ENCODE assay signal across 15 cellular contexts in the genomic region with DNA sequence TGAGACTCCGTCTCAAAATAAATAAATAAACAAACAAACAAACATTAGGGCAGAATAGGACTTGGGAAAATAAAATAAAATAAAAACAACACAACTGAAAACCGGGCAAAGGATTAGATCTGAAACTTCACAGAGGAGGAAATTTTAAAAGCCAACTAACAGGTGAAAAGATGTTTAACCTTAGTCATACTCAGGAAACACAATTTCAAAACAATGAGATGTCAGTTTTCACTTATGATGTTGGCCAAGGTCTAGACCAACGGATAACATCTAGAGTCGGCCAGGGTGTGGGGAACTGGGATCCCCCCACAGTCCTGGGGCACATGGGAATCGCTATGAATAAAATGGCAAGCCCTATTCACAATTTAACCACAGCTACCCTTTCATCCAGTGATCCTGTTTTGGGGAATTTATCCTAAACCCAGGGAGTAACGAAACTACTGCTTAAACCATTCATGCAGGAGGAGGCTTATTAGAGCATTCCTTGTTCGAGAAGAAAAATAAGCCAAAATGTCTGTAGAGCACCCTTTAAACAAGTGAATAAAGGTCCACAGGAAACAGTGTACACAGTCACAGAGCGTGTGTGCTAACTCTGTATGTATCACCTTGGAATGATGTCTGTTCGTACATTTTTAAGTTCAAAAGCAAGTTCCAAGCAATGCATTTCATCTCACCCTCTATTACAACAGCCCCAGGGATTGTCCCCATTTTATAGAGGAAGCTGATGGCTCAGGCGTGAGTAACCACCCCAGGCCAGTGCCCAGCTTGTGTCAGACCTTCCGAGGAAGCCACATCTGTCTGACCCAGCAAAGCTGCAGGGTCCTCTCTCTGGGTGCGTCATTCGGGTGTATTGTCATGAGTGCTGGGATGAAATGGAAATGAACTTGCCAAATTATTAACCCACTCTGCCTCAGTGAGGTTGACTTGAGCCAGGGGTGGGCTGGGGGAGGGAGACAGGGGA. TPM values are rescaled to one million over a fixed set of nuclear protein-coding genes. Genes with fewer than 3 reads are reported as not detected.
DNase-seq lines count a peak whose midpoint lies in the region; ATAC-seq and TF ChIP-seq lines count a peak whose summit lies in the region.
"Had no signal": no experiment of that assay in that cellular context is flagged by ENCODE, and none has a peak within 500 bp of the region (broad histone marks: within the 10 kb centered on the region; RNA-seq: fewer than 3 reads in every experiment).

No MANE protein-coding gene starts in this region.

- no peaks in the 10 kb centered on the region for H4K20me1 ChIP-seq in HCT116 (ENCODE audit: insufficient read depth)

- POLR2A ChIA-PET in HCT116 (lab: Charles Lee) = no interaction called here

- peaks cover 9% of the 10 kb centered on the region for H3K36me3 Mint-ChIP-seq in T-helper 17 cell (ENCODE audit: low read depth)

- BruUV-seq in HCT116 (replicated peaks; lab: Mats Ljungman, UMichigan) = no TSS peak

- no peak overlapping the region for H2AFZ ChIP-seq in HCT116 (ENCODE audit: low read depth, low read length, poor library complexity, severe bottlenecking)

- peak overlapping the region; percentile 3; the same call in 1 of the 2 replicates for H3K9ac ChIP-seq in HCT116 (ENCODE audit: low read length)
- peak overlapping the region; percentile 55 for H3K9ac ChIP-seq in skeletal muscle satellite cell (ENCODE audit: low read depth, low read length)

- no peak for TF ChIP-seq CTCF in HCT116 (IDR thresholded peaks at IDR 0.05 in 2 of 3, conservative IDR thresholded peaks at IDR 0.05 in 1 of 3; ENCODE audit: borderline replicate concordance in 1 of 3, insufficient read depth in 1 of 3, low read depth in 2 of 3, low read length in 2 of 3)
- no peak for TF ChIP-seq CTCF in foreskin fibroblast (IDR thresholded peaks at IDR 0.05; ENCODE audit: low read depth, low read length)
- TF ChIP-seq CTCF in transverse colon (IDR thresholded peaks at IDR 0.05) = no peak

- no peak for TF ChIP-seq EP300 in transverse colon (IDR thresholded peaks at IDR 0.05; ENCODE audit: low read depth)

- H3K9me3 ChIP-seq in HCT116 (ENCODE audit: control insufficient read depth in 1 of 2, insufficient read depth in 1 of 2, low read depth in 1 of 2, low read length in 2 of 2) (no peaks in the 10 kb centered on the region), T-helper 17 cell (ENCODE audit: control insufficient read depth, low read length, poor library complexity, severe bottlenecking) (no peaks in the 10 kb centered on the region), skeletal muscle satellite cell (replicated peaks; ENCODE audit: low read length) (no peaks in the 10 kb centered on the region), transverse colon (peaks cover 0 to under 1% of the 10 kb centered on the region in 2 donors)
- H3K9me3 ChIP-seq: colonic mucosa had no signal

- no peaks in the 10 kb centered on the region for H3K36me3 ChIP-seq in HCT116 (ENCODE audit: control insufficient read depth in 1 of 2, insufficient read depth in 2 of 2, low read length in 2 of 2)
- no peaks in the 10 kb centered on the region for H3K36me3 ChIP-seq in skeletal muscle satellite cell (ENCODE audit: insufficient read depth, low read length)
- H3K36me3 ChIP-seq in transverse colon = no peaks in the 10 kb centered on the region
- H3K36me3 ChIP-seq: colonic mucosa, tibial nerve had no signal

- peak overlapping the region; percentile 9 for H3K27ac Mint-ChIP-seq in T-helper 17 cell
- H3K27ac Mint-ChIP-seq: WTC11 had no signal

- TF ChIP-seq POLR2A in HCT116 (IDR thresholded peaks at IDR 0.05; ENCODE audit: borderline replicate concordance, extremely low read depth, insufficient read depth, insufficient read length) (no peak), transverse colon (IDR thresholded peaks at IDR 0.05) (no peak)

- in situ Hi-C loops in transverse colon (cut with MboI; ENCODE audit: low pct_ligation_motif_present in 1 of 4, low pct_unique_long_range_greater_than_20kb in 1 of 4, low sequenced_read_pairs in 3 of 4) = no loop called here

- no peak overlapping the region for H3K27ac ChIP-seq in HCT116 (ENCODE audit: low read depth, low read length)
- no peak overlapping the region for H3K27ac ChIP-seq in transverse colon
- H3K27ac ChIP-seq: colonic mucosa had no signal

- H3K27me3 ChIP-seq in HCT116 (ENCODE audit: insufficient read depth, low read length) (no peaks in the 10 kb centered on the region), skeletal muscle satellite cell (ENCODE audit: control insufficient read depth, insufficient read depth, low read length) (no peaks in the 10 kb centered on the region), transverse colon (peaks cover 15% of the 10 kb centered on the region)

- no peak for TF ChIP-seq RAD21 in HCT116 (IDR thresholded peaks at IDR 0.05; ENCODE audit: low read depth)

- H3K4me1 Mint-ChIP-seq in T-helper 17 cell = no peaks in the 10 kb centered on the region

- no peak overlapping the region for H3K4me3 Mint-ChIP-seq in T-helper 17 cell
- H3K4me3 Mint-ChIP-seq: neural crest cell, WTC11 had no signal

- RAD21 ChIA-PET in HCT116 (lab: Charles Lee; ENCODE audit: low non-redundant PET in 1 of 2, low total read pairs in 2 of 2, uncharacterized antibody in 2 of 2, unreplicated experiment in 2 of 2) = no interaction called here

- H3K9me2 ChIP-seq in HCT116 (ENCODE audit: insufficient read depth) = no peaks in the 10 kb centered on the region

- intact Hi-C loops in HCT116 (cut with micrococcal nuclease) (no loop called here), transverse colon (cut with DNase I; ENCODE audit: low total_unique reads) (no loop called here)

- ATAC-seq in HCT116 (peak; percentile 56), T-helper 17 cell (peak; percentile 47)
- ATAC-seq: WTC11 had no signal

- H3K27me3 Mint-ChIP-seq in T-helper 17 cell = peaks cover 42% of the 10 kb centered on the region

- CTCF ChIA-PET in HCT116 (lab: Charles Lee) = interaction anchor here (0.7 kb wide), 1 partner anchor 15 kb away, joined by 5 read pairs; no protein-coding TSS in a partner anchor

- peaks cover 5 to 36% of the 10 kb centered on the region in 2 experiments; a peak in 3 of 4 replicates for H3K4me1 ChIP-seq in HCT116 (ENCODE audit: control insufficient read depth in 1 of 2, insufficient read depth in 2 of 2, low read length in 2 of 2)
- peaks cover 62% of the 10 kb centered on the region for H3K4me1 ChIP-seq in skeletal muscle satellite cell (ENCODE audit: control insufficient read depth, insufficient read depth, low read length)
- peaks cover 0 to 6% (median 3%) of the 10 kb centered on the region in 4 donors for H3K4me1 ChIP-seq in transverse colon
- H3K4me1 ChIP-seq: colonic mucosa had no signal

- H3K4me2 ChIP-seq in HCT116 (ENCODE audit: low read length) (peak overlapping the region; percentile 43), skeletal muscle satellite cell (ENCODE audit: low read length) (peak overlapping the region; percentile 77)

- H3K79me2 ChIP-seq in HCT116 (ENCODE audit: insufficient read depth, low read length) = no peaks in the 10 kb centered on the region

- 66 to 74% methylated on average over 8 to 13 of the region's 13 CpGs for WGBS in transverse colon (ENCODE audit: low coverage in 1 of 2), 2 donors

- peak; percentile 6 for DNase-seq in HCT116 (ENCODE audit: low read depth, low spot score)
- no peak for DNase-seq in T-helper 17 cell
- peak; percentile 95 for DNase-seq in foreskin fibroblast
- DNase-seq in activated T-cell treated with anti-CD3 and anti-CD28 coated beads, Interleukin-2, amount 50 U/mL, for 48 hours = no peak
- DNase-seq in HuH-7 (ENCODE audit: low spot score) = no peak
- no peak for DNase-seq in transverse colon
- no peak for DNase-seq in 8988T
- DNase-seq: activated effector memory CD4-positive, alpha-beta T cell treated with Interleukin-2 at 50 U/mL for 16 hours; colonic mucosa; DMS 273 treated with DMSO at 0.1 percent for 48 hours; NCI-H1105 treated with DMSO at 0.1 percent for 48 hours had no signal

- H3K4me3 ChIP-seq in HCT116 (replicated peaks in 1 of 2; ENCODE audit: low read depth in 1 of 2, low read length in 2 of 2) = no peak overlapping the region
- H3K4me3 ChIP-seq in foreskin fibroblast (ENCODE audit: low read depth in 1 of 2, low read length in 2 of 2) = peak overlapping the region; percentile 1 to 22
- peak overlapping the region; percentile 45 for H3K4me3 ChIP-seq in skeletal muscle satellite cell (ENCODE audit: low read length)
- H3K4me3 ChIP-seq in transverse colon = no peak overlapping the region
- H3K4me3 ChIP-seq: colonic mucosa, tibial nerve had no signal

TF ChIP-seq in HCT116, 20 proteins besides CTCF, POLR2A, EP300 and RAD21:
- TF ChIP-seq SP1 (IDR thresholded peaks at IDR 0.05; ENCODE audit: low read depth) (peak; percentile 66), ZNF274 (IDR thresholded peaks at IDR 0.05; ENCODE audit: low read depth, low read length) (no peak), FOSL1 (IDR thresholded peaks at IDR 0.05; ENCODE audit: low read depth) (peak; percentile 65; the same call in 1 of the 2 replicates)
- TF ChIP-seq, protein P1, sequence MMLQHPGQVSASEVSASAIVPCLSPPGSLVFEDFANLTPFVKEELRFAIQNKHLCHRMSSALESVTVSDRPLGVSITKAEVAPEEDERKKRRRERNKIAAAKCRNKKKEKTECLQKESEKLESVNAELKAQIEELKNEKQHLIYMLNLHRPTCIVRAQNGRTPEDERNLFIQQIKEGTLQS (IDR thresholded peaks at IDR 0.05) = no peak

RNA-seq across cellular contexts. Expression of a gene that starts 6.3 kb away (rescaled TPM):
- total RNA-seq in HCT116 (2021; ENCODE audit: unreplicated experiment) = 1.5 TPM
- 0.26 and 0.29 TPM in 2 replicates for polyA plus RNA-seq in HCT116 (2012)
- total RNA-seq in T-helper 17 cell = 1 to 10 TPM; 3.4 to 8.9 TPM
- total RNA-seq in skeletal muscle satellite cell (2012; rRNA removed) = 318 and 367 TPM in 2 replicates
- total RNA-seq in transverse colon = 1,000 to 10,000 TPM in 1 of 4 donors, 100 to 1,000 TPM in 3; 133 to 1,054 (median 474) TPM

RNA-seq across cellular contexts. Expression of a gene that starts 44.8 kb away (rescaled TPM):
- total RNA-seq in HCT116 (2021; ENCODE audit: unreplicated experiment) (0.20 TPM), T-helper 17 cell (not detected), transverse colon (under 1 TPM in 2 of 4 donors, not detected in 2; 0.64 to 0.96 TPM)
- polyA plus RNA-seq in HCT116 (2012) = 0.09 and 0.51 TPM in 2 replicates
- 0.51 TPM in 1 of 2 replicates, not detected in the other for total RNA-seq in skeletal muscle satellite cell (2012; rRNA removed)

Comparison
In these comparisons a context has a peak if more than half of its experiments do, and no peak if none do; other contexts are left out.
1. DNase-seq: peak in HCT116 (single experiment) and foreskin fibroblast (2 of 2); none in T-helper 17 cell (0 of 3), activated T-cell treated with anti-CD3 and anti-CD28 coated beads, Interleukin-2, amount 50 U/mL, for 48 hours (0 of 2), HuH-7 (single experiment), transverse colon (single experiment) and 8988T (single experiment).
2. H3K4me3 ChIP-seq: peak in foreskin fibroblast (2 of 2) and skeletal muscle satellite cell (single experiment); none in HCT116 (0 of 2) and transverse colon (0 of 4).
3. RNA of a gene that starts 6.3 kb away (total RNA-seq): 133 to 1,054 TPM in transverse colon; 3.4 to 8.9 TPM in T-helper 17 cell and 1.5 TPM in HCT116 (single experiment); every median in the first group is over 10 times any median in the second.